Comparison of ENCODE assay signal across 8 cellular contexts in genomic region chr11:119381186-119381988, GRCh38. TPM values are rescaled to one million over a fixed set of nuclear protein-coding genes. Genes with fewer than 3 reads are reported as not detected.
DNase-seq lines count a peak whose midpoint lies in the region; ATAC-seq and TF ChIP-seq lines count a peak whose summit lies in the region.

Gene USP2 (minus strand): TSS chr11:119381690. CDS start chr11:119373480, 8,210 bp downstream.

- H4K20me1 ChIP-seq in osteoblast (ENCODE audit: insufficient read depth, low read length) = no peaks in the 10 kb centered on the region

- H3K36me3 Mint-ChIP-seq in activated naive CD8-positive, alpha-beta T cell treated with anti-CD3 and anti-CD28 coated beads, Interleukin-2, amount 10 ng/mL, durations not matched to agents 7 days and 5 days = no peaks in the 10 kb centered on the region

- no peaks in the 10 kb centered on the region for H3K9me3 Mint-ChIP-seq in activated naive CD8-positive, alpha-beta T cell treated with anti-CD3 and anti-CD28 coated beads, Interleukin-2, amount 10 ng/mL, durations not matched to agents 7 days and 5 days

- H3K27me3 ChIP-seq in osteoblast (ENCODE audit: insufficient read depth, low read length) = peaks cover 23% of the 10 kb centered on the region
- H3K27me3 ChIP-seq in thoracic aorta (replicated peaks; ENCODE audit: insufficient read depth) = no peaks in the 10 kb centered on the region

- H3K4me1 Mint-ChIP-seq in activated naive CD8-positive, alpha-beta T cell treated with anti-CD3 and anti-CD28 coated beads, Interleukin-2, amount 10 ng/mL, durations not matched to agents 7 days and 5 days = peaks cover 19% of the 10 kb centered on the region

- peak; percentile 60 for DNase-seq in GM12864 (ENCODE audit: low read depth)
- peak; percentile 86 for DNase-seq in NCI-H128 (lab: John Stamatoyannopoulos, UW; ENCODE audit: unreplicated experiment)
- peak; percentile 95 for DNase-seq in SKM-1 treated with dmso at 0.1 percent for 144 hours (lab: John Stamatoyannopoulos, UW; ENCODE audit: unreplicated experiment)
- peak; percentile 99 for DNase-seq in activated naive CD8-positive, alpha-beta T cell treated with anti-CD3 and anti-CD28 coated beads, Interleukin-2, amount 10 ng/mL, durations not matched to agents 7 days and 5 days
- peak; percentile 98 to 100 (median 99) for DNase-seq in head of caudate nucleus
- peak; percentile 98 for DNase-seq in osteoblast (ENCODE audit: insufficient read length, low spot score, missing footprints)
- peak; percentile 92 for DNase-seq in thoracic aorta (ENCODE audit: low spot score)

- H3K4me3 ChIP-seq in GM12864 (ENCODE audit: low read depth, low read length) (peak within 1 kb of the TSS; percentile 58), osteoblast (ENCODE audit: insufficient read depth, low read length) (peak within 1 kb of the TSS; percentile 73), thoracic aorta (peak within 1 kb of the TSS; percentile 69)

- H3K79me2 ChIP-seq in osteoblast (ENCODE audit: insufficient read depth, low read length) = no peaks in the 10 kb centered on the region

- peak within 1 kb of the TSS; percentile 87 for H3K4me2 ChIP-seq in osteoblast (ENCODE audit: insufficient read depth, low read length)

- H3K9me3 ChIP-seq in osteoblast (ENCODE audit: low read depth, low read length) (no peaks in the 10 kb centered on the region), thoracic aorta (no peaks in the 10 kb centered on the region)

- peaks cover 11% of the 10 kb centered on the region for H3K27me3 Mint-ChIP-seq in activated naive CD8-positive, alpha-beta T cell treated with anti-CD3 and anti-CD28 coated beads, Interleukin-2, amount 10 ng/mL, durations not matched to agents 7 days and 5 days

- intact Hi-C loops in head of caudate nucleus (cut with DNase I) = loop anchor here (5.0 kb wide), 1 partner anchor 96 kb away; no protein-coding TSS in a partner anchor

- peaks cover 19% of the 10 kb centered on the region for H3K4me1 ChIP-seq in osteoblast (ENCODE audit: insufficient read depth, low read length)
- peaks cover 5 to 19% of the 10 kb centered on the region in 2 donors for H3K4me1 ChIP-seq in thoracic aorta (ENCODE audit: control insufficient read depth in 1 of 2, low read depth in 2 of 2)

- peak within 1 kb of the TSS; percentile 75 for H3K27ac ChIP-seq in osteoblast (ENCODE audit: low read depth, low read length)
- no peak within 1 kb of the TSS for H3K27ac ChIP-seq in thoracic aorta

- peak within 1 kb of the TSS; percentile 37 for H3K27ac Mint-ChIP-seq in activated naive CD8-positive, alpha-beta T cell treated with anti-CD3 and anti-CD28 coated beads, Interleukin-2, amount 10 ng/mL, durations not matched to agents 7 days and 5 days

- H3K36me3 ChIP-seq in osteoblast (ENCODE audit: insufficient read depth, low read length) (no peaks in the 10 kb centered on the region), thoracic aorta (no peaks in the 10 kb centered on the region)

- ATAC-seq in HG02759 (IDR thresholded peaks at IDR 0.05; ENCODE audit: unreplicated experiment) (peak; percentile 99), thoracic aorta (ENCODE audit: insufficient number of reproducible peaks, low FRiP score, low read depth) (peak; percentile 97)
- peak; percentile 96 for ATAC-seq in activated naive CD8-positive, alpha-beta T cell treated with anti-CD3 and anti-CD28 coated beads, Interleukin-2, amount 10 ng/mL, durations not matched to agents 7 days and 5 days (ENCODE audit: low read depth)

- peak within 1 kb of the TSS; percentile 88 for H2AFZ ChIP-seq in osteoblast (ENCODE audit: low read length)

- TF ChIP-seq CTCF in GM12864 (IDR thresholded peaks at IDR 0.05; ENCODE audit: low read depth, low read length, missing control alignments) = peak; percentile 79
- TF ChIP-seq CTCF in osteoblast (IDR thresholded peaks at IDR 0.05; ENCODE audit: extremely low read depth, low read depth, low read length) = peak; percentile 78
- TF ChIP-seq CTCF in thoracic aorta (IDR thresholded peaks at IDR 0.05) = peak; percentile 90

- POLR2A ChIA-PET in activated naive CD8-positive, alpha-beta T cell treated with anti-CD3 and anti-CD28 coated beads, Interleukin-2, amount 10 ng/mL, durations not matched to agents 7 days and 5 days (lab: Charles Lee) = interaction anchor here (1.2 kb wide), 1 partner anchor 17 kb away, joined by 4 read pairs; no protein-coding TSS in a partner anchor

- H3K4me3 Mint-ChIP-seq in activated naive CD8-positive, alpha-beta T cell treated with anti-CD3 and anti-CD28 coated beads, Interleukin-2, amount 10 ng/mL, durations not matched to agents 7 days and 5 days = no peak within 1 kb of the TSS

RNA-seq across cellular contexts. Expression of gene USP2, which starts in this region (rescaled TPM):
- under 1 TPM; 0.62 to 0.83 TPM for total RNA-seq in activated naive CD8-positive, alpha-beta T cell treated with anti-CD3 and anti-CD28 coated beads, Interleukin-2, amount 10 ng/mL, durations not matched to agents 7 days and 5 days
- total RNA-seq in osteoblast = 0.29 and 0.36 TPM in 2 replicates
- 1 to 10 TPM in 1 of 2 donors, under 1 TPM in 1; 0.68 to 2.1 TPM for total RNA-seq in thoracic aorta

Comparison
In these comparisons a context has a peak if more than half of its experiments do, and no peak if none do; other contexts are left out.
1. Peak in DNase-seq and ATAC-seq in activated naive CD8-positive, alpha-beta T cell treated with anti-CD3 and anti-CD28 coated beads, Interleukin-2, amount 10 ng/mL, durations not matched to agents 7 days and 5 days; RNA of the gene not detected or under 1 TPM.
2. Peak in DNase-seq, H3K4me3 ChIP-seq, H3K27ac ChIP-seq and H3K4me2 ChIP-seq in osteoblast; RNA of the gene not detected or under 1 TPM.